8 cellular contexts compared by ENCODE assay signal in genomic region chr19:44356383-44357111, GRCh38. TPM values are rescaled to one million over a fixed set of nuclear protein-coding genes. Genes with fewer than 3 reads are reported as not detected.
DNase-seq lines count a peak whose midpoint lies in the region; ATAC-seq, FAIRE-seq and TF ChIP-seq lines count a peak whose summit lies in the region.

ZNF112 (minus strand) TSS chr19:44356680; CDS start chr19:44340539, 16,141 bp downstream.

- H3K36me3 ChIP-seq in GM12878 (ENCODE audit: control insufficient read depth in 2 of 2, insufficient read depth in 2 of 2, low read length in 1 of 2) (no peaks in the 10 kb centered on the region), pancreas (no peaks in the 10 kb centered on the region)

- SMC1A ChIA-PET in GM12878 (lab: Charles Lee; ENCODE audit: uncharacterized antibody, unreplicated experiment) = no interaction called here

- H4K20me1 ChIP-seq in GM12878 (ENCODE audit: control insufficient read depth, insufficient read depth) = no peaks in the 10 kb centered on the region

- no peaks in the 10 kb centered on the region for H3K27me3 ChIP-seq in GM12878 (replicated peaks in 1 of 2; ENCODE audit: control insufficient read depth in 2 of 2, insufficient read depth in 2 of 2, low read length in 1 of 2)
- H3K27me3 ChIP-seq in pancreas = no peaks in the 10 kb centered on the region

- ATAC-seq in A549 (peak; percentile 100), GM12878 (peak; percentile 31; the same call in 1 of the 3 replicates), pancreas (peak; percentile 100), HG02588 (IDR thresholded peaks at IDR 0.05; ENCODE audit: unreplicated experiment) (no peak)

- POLR2A ChIA-PET in A549 (lab: Yijun Ruan, JAX) (interaction anchor here (0.9 to 1.3 kb wide), 2 partner anchors 144 to 149 kb away, joined by 3 read pairs; partner anchors contain the start of gene ZNF227), GM12878 (lab: Charles Lee) (interaction anchor here (0.6 kb wide), 1 partner anchor 320 kb away, joined by 3 read pairs; no protein-coding TSS in a partner anchor)

- no peaks in the 10 kb centered on the region for H3K79me2 ChIP-seq in GM12878 (ENCODE audit: control insufficient read depth, insufficient read depth, low read length)

- H3K4me1 ChIP-seq in A549 = 0 out of 3 replicates have a peak, but pooled peaks cover 5% of the 10 kb centered on the region
- no peaks in the 10 kb centered on the region for H3K4me1 ChIP-seq in GM12878 (ENCODE audit: control insufficient read depth, insufficient read depth, low read length)
- peaks cover 0 to 7% (median 0%) of the 10 kb centered on the region in 3 donors for H3K4me1 ChIP-seq in pancreas

- peak; percentile 62 to 98 for DNase-seq in A549 (ENCODE audit: low read depth in 1 of 2, low spot score in 1 of 2)
- peak; percentile 84 for DNase-seq in H4 (ENCODE audit: low spot score)
- peak; percentile 80 for DNase-seq in NCI-H524 treated with DMSO at 0.1 percent for 48 hours (lab: John Stamatoyannopoulos, UW)
- peak; percentile 11 for DNase-seq in GM12878 (ENCODE audit: low read depth, low spot score)
- DNase-seq in hepatic stellate cell (ENCODE audit: low spot score) = peak; percentile 37
- peak; percentile 85 to 95 (median 92) for DNase-seq in pancreas
- DNase-seq in GDM1 (lab: John Stamatoyannopoulos, UW) = no peak

- TF ChIP-seq CTCF in A549 (IDR thresholded peaks at IDR 0.05) (no peak), GM12878 (IDR thresholded peaks at IDR 0.05 in 2 of 3, conservative IDR thresholded peaks at IDR 0.05 in 1 of 3; ENCODE audit: control insufficient read depth in 2 of 3, extremely low read depth in 1 of 3, insufficient read depth in 1 of 3, low read depth in 3 of 3, low read length in 3 of 3) (no peak), pancreas (IDR thresholded peaks at IDR 0.05) (no peak)

- RAD21 ChIA-PET in GM12878 (lab: Charles Lee; ENCODE audit: unreplicated experiment) = no interaction called here

- BruUV-seq in GM12878 (replicated peaks; lab: Mats Ljungman, UMichigan) = no TSS peak

- no peak within 1 kb of the TSS for H3K9ac ChIP-seq in GM12878 (ENCODE audit: control insufficient read depth, insufficient read depth, low read length)

- 5% methylated on average over 38 of the region's 38 CpGs for WGBS in A549 (ENCODE audit: missing lambda C conversion rate)
- WGBS in GM12878 (ENCODE audit: insufficient coverage, insufficient replicate concordance, low lambda C conversion rate, missing lambda C conversion rate) = 45% methylated on average over 37 of the region's 38 CpGs
- 1 to 2% methylated on average over 38 of the region's 38 CpGs for WGBS in pancreas, 2 donors

- no peak for TF ChIP-seq RAD21 in A549 (conservative IDR thresholded peaks at IDR 0.05 in 1 of 2, IDR thresholded peaks at IDR 0.05 in 1 of 2)
- no peak for TF ChIP-seq RAD21 in GM12878 (IDR thresholded peaks at IDR 0.05; ENCODE audit: insufficient read depth, low read depth, low read length)

- TF ChIP-seq EP300 in A549 (IDR thresholded peaks at IDR 0.05) (no peak), GM12878 (IDR thresholded peaks at IDR 0.05; ENCODE audit: borderline replicate concordance in 1 of 2, control insufficient read depth in 1 of 2, low read depth in 2 of 2, low read length in 2 of 2) (no peak)

- H2AFZ ChIP-seq in GM12878 (ENCODE audit: control insufficient read depth, low read depth, low read length) = peak within 1 kb of the TSS; percentile 67

- H3K9me3 ChIP-seq in A549 (peaks cover 58% of the 10 kb centered on the region), GM12878 (replicated peaks; ENCODE audit: control insufficient read depth, insufficient read depth, low read length) (no peaks in the 10 kb centered on the region; the same call in 2 of the 3 replicates), pancreas (no peaks in the 10 kb centered on the region)

- intact Hi-C loops in GM12878 (cut with micrococcal nuclease; ENCODE audit: unreplicated experiment) = no loop called here
- intact Hi-C loops in pancreas (cut with DNase I) = no loop called here

- in situ Hi-C loops in GM12878 (cut with MboI) = no loop called here

- CTCF ChIA-PET in A549 (lab: Yijun Ruan, JAX) = no interaction called here
- CTCF ChIA-PET in GM12878 (lab: Yijun Ruan, JAX) = no interaction called here

- peak; percentile 78 for TF ChIP-seq POLR2A in A549 (IDR thresholded peaks at IDR 0.05; ENCODE audit: low read length)
- TF ChIP-seq POLR2A in GM12878 (IDR thresholded peaks at IDR 0.05; ENCODE audit: low read depth, low read length) = no peak

- H3K4me3 ChIP-seq in A549 (peak within 1 kb of the TSS; percentile 54), GM12878 (0 out of 2 replicates have a peak within 1 kb of the TSS, but pooled peaks have one; percentile 18), pancreas (peak within 1 kb of the TSS; percentile 27 to 62 (median 46))

- FAIRE-seq in A549 (lab: Jason Lieb, UNC) = no peak
- no peak for FAIRE-seq in GM12878 (lab: Jason Lieb, UNC)
- peak; percentile 91 for FAIRE-seq in pancreas (lab: Jason Lieb, UNC)

- H3K4me2 ChIP-seq in A549 (peak within 1 kb of the TSS; percentile 73), GM12878 (ENCODE audit: control insufficient read depth, insufficient read depth) (0 out of 2 replicates have a peak within 1 kb of the TSS, but pooled peaks have one; percentile 30)

- H3K27ac ChIP-seq in A549 (peak within 1 kb of the TSS; percentile 73 to 81), GM12878 (ENCODE audit: control insufficient read depth, insufficient read depth) (no peak within 1 kb of the TSS), pancreas (peak within 1 kb of the TSS in 2 of 4 donors; percentile 48 to 61)

TF ChIP-seq in A549, 52 proteins besides CTCF, POLR2A, EP300 and RAD21 (continues in another document):
- TF ChIP-seq JUN (IDR thresholded peaks at IDR 0.05) (peak in 1 of 2 experiments; percentile 69; a peak in 3 of 5 replicates), BCL3 (IDR thresholded peaks at IDR 0.05) (0 out of 3 replicates have a peak, but pooled peaks have one; percentile 15)

TF ChIP-seq in GM12878, 131 proteins besides CTCF, POLR2A, EP300 and RAD21:
- TF ChIP-seq SIX5 (IDR thresholded peaks at IDR 0.05; ENCODE audit: low read depth, low read length, severe bottlenecking) (peak; percentile 49), JUNB (IDR thresholded peaks at IDR 0.05) (no peak), GABPA (IDR thresholded peaks at IDR 0.05; ENCODE audit: low read depth) (peak; percentile 24; the same call in 1 of the 2 replicates), FOXM1 (IDR thresholded peaks at IDR 0.05; ENCODE audit: low read depth, low read length) (no peak)

RNA-seq across cellular contexts. Expression of gene ZNF112, which starts in this region (rescaled TPM):
- polyA plus RNA-seq in A549 (2011; rRNA removed) = 5.6 and 6.9 TPM in 2 replicates
- 0.44 and 0.48 TPM in 2 replicates for polyA plus RNA-seq in A549 (2012; cell fraction: cytosol; rRNA removed)
- 0.94 and 1.2 TPM in 2 replicates for polyA plus RNA-seq in A549 (2012; cell fraction: nucleus; rRNA removed)
- polyA plus RNA-seq in A549 (2017; fragmentation: RNase III; extraction: RNeasy Plus Mini Kit Qiagen cat#74134 plus additional on column Dnase treatment) = 3.3 to 3.5 TPM (median 3.5 TPM) in 3 replicates
- polyA minus RNA-seq in A549 (2011; rRNA and poly(A)+ RNA removed) = 4.9 and 5.4 TPM in 2 replicates
- 1.2 and 2.7 TPM in 2 replicates for total RNA-seq in H4 (2014; rRNA removed; shearing (Covaris generic))
- 0.27 and 0.47 TPM in 2 replicates for total RNA-seq in GM12878 (2013; cell fraction: nucleolus; rRNA removed)
- total RNA-seq in GM12878 (2014; rRNA removed) = not detected in 2 replicates
- 0.04 TPM in 1 of 2 replicates, not detected in the other for total RNA-seq in GM12878 (2014; rRNA removed; fragmentation: Illumina TruSeq; extraction: Trizol)
- total RNA-seq in GM12878 (2021) = not detected in 2 replicates
- 0.10 TPM for polyA plus RNA-seq in GM12878 (2011; ENCODE audit: low read depth)
- polyA plus RNA-seq in GM12878 (2011; rRNA removed) = 0.01 and 0.11 TPM in 2 replicates
- 0.01 TPM in 1 of 2 replicates, not detected in the other for polyA plus RNA-seq in GM12878 (2011; cell fraction: cytosol; rRNA removed)
- polyA plus RNA-seq in GM12878 (2011; cell fraction: nucleus; rRNA removed) = 0.09 and 0.19 TPM in 2 replicates
- 0.07 and 0.08 TPM in 2 replicates for polyA plus RNA-seq in GM12878 (2012)
- polyA plus RNA-seq in GM12878 (2014; fragmentation: Illumina TruSeq; extraction: Trizol) = 0.03 TPM in 1 of 2 replicates, not detected in the other
- polyA plus RNA-seq in GM12878 (2014; fragmentation: Nextera tagmentation; extraction: Ambion mirVana) = not detected
- 0.08 TPM in 1 of 2 replicates, not detected in the other for polyA plus RNA-seq in GM12878 (2014; rRNA removed)
- polyA plus RNA-seq in GM12878 (2016; fragmentation: Nextera tagmentation; extraction: Ambion mirVana) = under 1 TPM; 0.07 to 0.25 TPM
- not detected in 2 replicates for polyA minus RNA-seq in GM12878 (2011; rRNA and poly(A)+ RNA removed)
- not detected in 2 replicates for polyA minus RNA-seq in GM12878 (2011; cell fraction: cytosol; rRNA and poly(A)+ RNA removed)
- 0.10 and 0.12 TPM in 2 replicates for polyA minus RNA-seq in GM12878 (2011; cell fraction: nucleus; rRNA and poly(A)+ RNA removed)
- total RNA-seq in pancreas = 1 to 10 TPM; 1.6 to 4.4 (median 2.5) TPM
- polyA plus RNA-seq in pancreas = 1 to 10 TPM in 1 of 2 donors, under 1 TPM in 1; 0.99 to 2.8 TPM

Comparison
In these comparisons a context has a peak if more than half of its experiments do, and no peak if none do; other contexts are left out.
1. Peak in DNase-seq, ATAC-seq, H3K4me3 ChIP-seq and H3K4me2 ChIP-seq in GM12878; RNA of the gene not detected or under 1 TPM.
2. Of the 24 proteins assayed by ChIP-seq in both GM12878 and A549: peak only in GM12878: none; only in A549: BCL3, MAX and POLR2A; in both: none; in neither: 21.